In genomic region chr19:40736661-40737060, GRCh38 we compare ENCODE assay signal across 15 cellular contexts. TPM values are rescaled to one million over a fixed set of nuclear protein-coding genes. Genes with fewer than 3 reads are reported as not detected.
DNase-seq lines count a peak whose midpoint lies in the region; ATAC-seq and TF ChIP-seq lines count a peak whose summit lies in the region.
"Had no signal": no experiment of that assay in that cellular context is flagged by ENCODE, and none has a peak within 500 bp of the region (broad histone marks: within the 10 kb centered on the region; RNA-seq: fewer than 3 reads in every experiment).

No MANE protein-coding gene starts in this region.

- TF ChIP-seq CTCF in PC-9 (conservative IDR thresholded peaks at IDR 0.05) (no peak), type B pancreatic cell (conservative IDR thresholded peaks at IDR 0.05) (no peak)

- peaks cover 31% of the 10 kb centered on the region for H3F3A ChIP-seq in PC-9 (ENCODE audit: insufficient read depth, low read depth)

- 85 to 93% methylated on average over 9 of the region's 9 CpGs for WGBS in esophagus, 2 donors

- H3K4me1 ChIP-seq in PC-9 (replicated peaks; ENCODE audit: insufficient read depth), result peaks cover 15% of the 10 kb centered on the region
- peaks cover 13 to 16% of the 10 kb centered on the region in 2 donors for H3K4me1 ChIP-seq in esophagus (ENCODE audit: control insufficient read depth in 2 of 2, insufficient read depth in 2 of 2, low read length in 1 of 2)
- H3K4me1 ChIP-seq: BE2C had no signal

- H3K9me3 ChIP-seq in PC-9 (ENCODE audit: insufficient read depth, low read depth), result no peaks in the 10 kb centered on the region
- no peaks in the 10 kb centered on the region for H3K9me3 ChIP-seq in esophagus (ENCODE audit: control insufficient read depth in 2 of 2, insufficient read depth in 1 of 2, low read depth in 1 of 2, low read length in 1 of 2)
- H3K9me3 ChIP-seq: BE2C had no signal

- no peaks in the 10 kb centered on the region for H3K9me3 Mint-ChIP-seq in type B pancreatic cell
- H3K9me3 Mint-ChIP-seq: CD4-positive, alpha-beta memory T cell had no signal

- DNase-seq in H7 (peak; percentile 21), PC-9 (no peak), type B pancreatic cell (ENCODE audit: extremely low spot score, unreplicated experiment) (no peak), NCI-H2171 treated with DMSO at 0.1 percent for 48 hours (lab: John Stamatoyannopoulos, UW) (no peak), DMS 273 treated with DMSO at 0.1 percent for 48 hours (lab: John Stamatoyannopoulos, UW) (no peak)
- DNase-seq: BE2C, COR-L47, DND-41, GDM1, HCEC 1CT had no signal

- H3K27ac ChIP-seq in PC-9 (peak overlapping the region; percentile 65), esophagus (ENCODE audit: low read depth in 2 of 2, low read length in 1 of 2) (peak overlapping the region; percentile 61 to 70)
- H3K27ac ChIP-seq: C4-2B had no signal

- no peaks in the 10 kb centered on the region for H3K27me3 ChIP-seq in H7 (ENCODE audit: control insufficient read depth, insufficient read depth, low read length)
- H3K27me3 ChIP-seq in PC-9 (ENCODE audit: insufficient read depth, low read depth), result no peaks in the 10 kb centered on the region
- no peaks in the 10 kb centered on the region for H3K27me3 ChIP-seq in esophagus (ENCODE audit: control insufficient read depth in 1 of 2, insufficient read depth in 2 of 2, low read length in 2 of 2)
- H3K27me3 ChIP-seq: BE2C had no signal

- no peak overlapping the region for H2AFZ ChIP-seq in PC-9

- H3K4me3 Mint-ChIP-seq in type B pancreatic cell, result no peak overlapping the region
- H3K4me3 Mint-ChIP-seq: CD4-positive, alpha-beta memory T cell had no signal

- no peaks in the 10 kb centered on the region for H3K79me2 ChIP-seq in PC-9 (ENCODE audit: low read depth)

- H3K36me3 ChIP-seq in H7 (replicated peaks; ENCODE audit: control insufficient read depth, insufficient read depth, low read length), result peaks cover 20% of the 10 kb centered on the region
- peaks cover 12% of the 10 kb centered on the region; the same call in 1 of the 2 replicates for H3K36me3 ChIP-seq in PC-9 (ENCODE audit: low read depth)
- peaks cover 19 to 52% of the 10 kb centered on the region in 2 donors for H3K36me3 ChIP-seq in esophagus (ENCODE audit: control insufficient read depth in 2 of 2, insufficient read depth in 2 of 2, low read length in 1 of 2)

- no peaks in the 10 kb centered on the region for H3K9me2 ChIP-seq in PC-9 (ENCODE audit: insufficient read depth)

- peak overlapping the region; percentile 93 for H3K27ac Mint-ChIP-seq in type B pancreatic cell

- no peak overlapping the region for H3K4me2 ChIP-seq in PC-9

- CTCF ChIA-PET in PC-9 (lab: Charles Lee), result no interaction called here

- H3K4me1 Mint-ChIP-seq in type B pancreatic cell (ENCODE audit: unreplicated experiment), result no peaks in the 10 kb centered on the region

- no TSS peak for BruUV-seq in PC-9 (replicated peaks; lab: Mats Ljungman, UMichigan)

- no peak for ATAC-seq in GM21423 (IDR thresholded peaks at IDR 0.05; ENCODE audit: unreplicated experiment)

- POLR2A ChIA-PET in PC-9 (lab: Charles Lee; ENCODE audit: unreplicated experiment), result interaction anchor here (0.7 to 1.4 kb wide), 4 partner anchors 12 to 271 kb away, joined by 5 to 10 read pairs (median 6); partner anchors contain the start of genes ACTMAP and BLVRB

- H4K20me1 ChIP-seq in PC-9 (ENCODE audit: insufficient read depth), result no peaks in the 10 kb centered on the region; the same call in 1 of the 2 replicates

- peaks cover 25% of the 10 kb centered on the region for H3K36me3 Mint-ChIP-seq in type B pancreatic cell

- H3K27me3 Mint-ChIP-seq in type B pancreatic cell, result no peaks in the 10 kb centered on the region
- H3K27me3 Mint-ChIP-seq: CD4-positive, alpha-beta memory T cell had no signal

- no peak overlapping the region for H3K4me3 ChIP-seq in H7 (ENCODE audit: insufficient read depth, low read depth, low read length)
- H3K4me3 ChIP-seq in PC-9, result no peak overlapping the region
- H3K4me3 ChIP-seq in esophagus (ENCODE audit: low read depth in 1 of 2, low read length in 2 of 2), result no peak overlapping the region

- intact Hi-C loops in PC-9 (cut with micrococcal nuclease; ENCODE audit: unreplicated experiment), result loop anchor here (1.0 kb wide), 2 partner anchors 14 to 17 kb away; partner anchors contain the start of gene ACTMAP

RNA-seq across cellular contexts. Expression of gene ACTMAP, which starts 13.6 kb away (rescaled TPM):
- 3.1 and 4.7 TPM in 2 replicates for total RNA-seq in H7 (2014; rRNA removed; shearing (Covaris generic))
- total RNA-seq in PC-9 (2021), result 35.9 and 39.3 TPM in 2 replicates
- polyA plus RNA-seq in esophagus, result 1 to 10 TPM; 3.1 to 6.8 TPM
- total RNA-seq in type B pancreatic cell (ENCODE audit: low replicate concordance), result 9.6 and 16.0 TPM in 2 replicates

RNA-seq across cellular contexts. Expression of gene SNRPA, which starts 14.3 kb away (rescaled TPM):
- total RNA-seq in H7 (2014; rRNA removed; shearing (Covaris generic)), result 440 and 502 TPM in 2 replicates
- total RNA-seq in PC-9 (2021) (119 and 147 TPM in 2 replicates), type B pancreatic cell (ENCODE audit: low replicate concordance) (79.6 and 130 TPM in 2 replicates)
- 10 to 100 TPM; 48.9 to 58.1 TPM for polyA plus RNA-seq in esophagus

RNA-seq across cellular contexts. Expression of gene ITPKC, which starts 19.7 kb away (rescaled TPM):
- total RNA-seq in H7 (2014; rRNA removed; shearing (Covaris generic)), result 10.5 and 14.0 TPM in 2 replicates
- total RNA-seq in PC-9 (2021) (17.6 and 22.1 TPM in 2 replicates), type B pancreatic cell (ENCODE audit: low replicate concordance) (22.4 and 46.1 TPM in 2 replicates)
- polyA plus RNA-seq in esophagus, result 100 to 1,000 TPM in 1 of 2 donors, 10 to 100 TPM in 1; 57.4 to 172 TPM

RNA-seq across cellular contexts. Expression of gene COQ8B, which starts 20.0 kb away (rescaled TPM):
- 73.8 and 82.7 TPM in 2 replicates for total RNA-seq in H7 (2014; rRNA removed; shearing (Covaris generic))
- total RNA-seq in PC-9 (2021), result 57.7 and 66.6 TPM in 2 replicates
- polyA plus RNA-seq in esophagus, result 10 to 100 TPM; 18.4 to 27.2 TPM
- total RNA-seq in type B pancreatic cell (ENCODE audit: low replicate concordance), result 39.9 and 48.4 TPM in 2 replicates

RNA-seq across cellular contexts. Expression of gene MIA, which starts 38.7 kb away (rescaled TPM):
- not detected in 2 replicates for total RNA-seq in H7 (2014; rRNA removed; shearing (Covaris generic))
- 2.5 and 2.7 TPM in 2 replicates for total RNA-seq in PC-9 (2021)
- 1 to 10 TPM in 1 of 2 donors, under 1 TPM in 1; 0.47 to 1.8 TPM for polyA plus RNA-seq in esophagus
- 1.7 and 3.2 TPM in 2 replicates for total RNA-seq in type B pancreatic cell (ENCODE audit: low replicate concordance)
- total RNA-seq: H1 had no signal
- polyA plus RNA-seq: CD4-positive, alpha-beta memory T cell; H1 had no signal
